In the genomic region with DNA sequence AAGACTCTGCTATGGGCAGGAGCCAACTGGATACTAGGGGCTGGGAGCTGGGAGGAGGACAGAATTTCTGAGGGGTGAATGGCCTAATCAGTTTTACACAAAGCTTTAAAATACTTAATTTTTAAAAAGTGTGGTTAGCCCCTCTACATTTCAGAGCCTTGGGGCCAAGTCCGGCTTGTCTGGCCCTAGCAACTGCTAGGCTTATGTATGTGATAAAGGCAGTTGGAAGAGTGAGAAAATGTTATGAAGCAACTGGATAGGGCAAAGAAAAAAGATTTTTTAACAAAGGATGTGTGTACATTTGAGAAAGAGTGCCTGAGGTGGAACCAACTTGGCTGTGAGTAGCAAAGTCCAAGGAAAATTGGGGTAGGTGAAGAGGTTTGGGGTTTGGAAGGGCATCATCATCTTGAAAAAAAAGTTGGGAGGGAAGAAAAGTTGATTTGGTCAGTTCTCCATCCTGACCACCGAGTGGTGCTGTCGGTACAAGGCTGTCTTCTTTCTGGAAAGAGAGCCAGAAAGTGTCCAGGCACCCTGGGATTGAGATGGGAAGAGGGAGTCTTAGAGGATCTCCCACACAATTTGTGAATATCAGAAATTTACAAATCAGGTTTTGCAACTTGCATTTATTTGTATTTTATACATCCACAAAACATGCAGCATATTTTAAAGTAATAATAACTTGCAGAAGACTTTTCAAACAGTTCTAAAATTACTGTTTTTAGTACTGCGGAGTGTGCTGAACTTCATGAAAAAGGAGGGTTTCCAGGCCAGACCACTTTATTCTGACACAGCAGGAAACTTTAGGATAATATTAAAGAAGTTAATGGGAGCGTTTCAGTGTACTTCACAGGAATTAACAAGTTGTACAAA, we compare ENCODE assay signal across 8 cellular contexts. TPM values are rescaled to one million over a fixed set of nuclear protein-coding genes. Genes with fewer than 3 reads are reported as not detected.
DNase-seq lines count a peak whose midpoint lies in the region; ATAC-seq, FAIRE-seq and TF ChIP-seq lines count a peak whose summit lies in the region.

No MANE protein-coding gene starts in this region.

- DNase-seq in Calu3 = peak; percentile 55
- no peak for DNase-seq in HFF-Myc (ENCODE audit: extremely low read depth, low read depth)
- DNase-seq in SK-N-MC (ENCODE audit: low read depth, low spot score) = no peak
- DNase-seq in frontal cortex (ENCODE audit: low spot score in 2 of 2) = peak; percentile 19 to 65
- DNase-seq in retinal pigment epithelial cell (ENCODE audit: low read depth) = no peak
- no peak for DNase-seq in NCI-H510A (lab: John Stamatoyannopoulos, UW)
- no peak for DNase-seq in activated naive CD4-positive, alpha-beta T cell treated with anti-CD3 and anti-CD28 coated beads, Interleukin-2, amount 50 U/mL, for 16 hours

- intact Hi-C loops in Calu3 (cut with micrococcal nuclease; ENCODE audit: unreplicated experiment) = loop anchor here (5.0 to 10.0 kb wide), 5 partner anchors 36 to 499 kb away; no protein-coding TSS in a partner anchor

- H3K9ac ChIP-seq in SK-N-MC (ENCODE audit: insufficient read length) = no peak overlapping the region

- H3K36me3 ChIP-seq in SK-N-MC (ENCODE audit: insufficient read depth, low read length) = no peaks in the 10 kb centered on the region

- FAIRE-seq in frontal cortex (lab: Jason Lieb, UNC) = no peak

- no peaks in the 10 kb centered on the region for H3K9me3 ChIP-seq in SK-N-MC (ENCODE audit: low read depth, low read length)

- TF ChIP-seq CTCF in Calu3 (IDR thresholded peaks at IDR 0.05; ENCODE audit: unreplicated experiment) = peak; percentile 70
- peak; percentile 74 for TF ChIP-seq CTCF in HFF-Myc (IDR thresholded peaks at IDR 0.05; ENCODE audit: low read depth, low read length, missing control alignments)
- peak; percentile 80 for TF ChIP-seq CTCF in retinal pigment epithelial cell (conservative IDR thresholded peaks at IDR 0.05; ENCODE audit: low read depth, low read length)

- BruUV-seq in Calu3 (replicated peaks; lab: Mats Ljungman, UMichigan) = no TSS peak

- H3K4me3 ChIP-seq in HFF-Myc (replicated peaks; ENCODE audit: low read depth, low read length) = no peak overlapping the region
- H3K4me3 ChIP-seq in SK-N-MC = no peak overlapping the region
- H3K4me3 ChIP-seq in retinal pigment epithelial cell (ENCODE audit: low read length) = no peak overlapping the region

- H3K4me3 Mint-ChIP-seq in Calu3 (ENCODE audit: low read depth, unreplicated experiment) = no peak overlapping the region

- H3K27ac Mint-ChIP-seq in Calu3 (ENCODE audit: unreplicated experiment) = no peak overlapping the region

- CTCF ChIA-PET in Calu3 (lab: Charles Lee) = interaction anchor here (0.8 to 0.9 kb wide), 2 partner anchors 15 to 363 kb away, joined by 4 read pairs; no protein-coding TSS in a partner anchor

- peaks cover 23% of the 10 kb centered on the region for H3K4me1 Mint-ChIP-seq in Calu3 (ENCODE audit: low read depth, unreplicated experiment)

- peak overlapping the region; percentile 47; the same call in 1 of the 2 replicates for H3K27ac ChIP-seq in SK-N-MC

- ATAC-seq in HG03039 (IDR thresholded peaks at IDR 0.05; ENCODE audit: unreplicated experiment) = no peak

- H3K9me3 Mint-ChIP-seq in Calu3 (ENCODE audit: low read depth, unreplicated experiment) = no peaks in the 10 kb centered on the region

- H3K36me3 Mint-ChIP-seq in Calu3 (ENCODE audit: insufficient read depth, unreplicated experiment) = no peaks in the 10 kb centered on the region

- no peaks in the 10 kb centered on the region for H3K27me3 Mint-ChIP-seq in Calu3 (ENCODE audit: unreplicated experiment)

RNA-seq across cellular contexts. Expression of gene CDK15, which starts 10.5 kb away (rescaled TPM):
- not detected in 2 replicates for total RNA-seq in Calu3 (2022)
- 0.82 TPM for total RNA-seq in frontal cortex

RNA-seq across cellular contexts. Expression of gene ALS2, which starts 15.1 kb away (rescaled TPM):
- total RNA-seq in Calu3 (2022) = 25.4 and 29.0 TPM in 2 replicates
- 57.5 TPM for total RNA-seq in frontal cortex

Comparison
In these comparisons a context has a peak if more than half of its experiments do, and no peak if none do; other contexts are left out.
1. DNase-seq: peak in Calu3 (single experiment) and frontal cortex (2 of 2); none in HFF-Myc (single experiment), SK-N-MC (single experiment), retinal pigment epithelial cell (single experiment), NCI-H510A (single experiment) and activated naive CD4-positive, alpha-beta T cell treated with anti-CD3 and anti-CD28 coated beads, Interleukin-2, amount 50 U/mL, for 16 hours (single experiment).
2. Peak in every context shown above with its lines, with median percentiles within 50 percentile points of each other: CTCF ChIP-seq.